ENCODE assay signal across 21 cellular contexts in the genomic region with DNA sequence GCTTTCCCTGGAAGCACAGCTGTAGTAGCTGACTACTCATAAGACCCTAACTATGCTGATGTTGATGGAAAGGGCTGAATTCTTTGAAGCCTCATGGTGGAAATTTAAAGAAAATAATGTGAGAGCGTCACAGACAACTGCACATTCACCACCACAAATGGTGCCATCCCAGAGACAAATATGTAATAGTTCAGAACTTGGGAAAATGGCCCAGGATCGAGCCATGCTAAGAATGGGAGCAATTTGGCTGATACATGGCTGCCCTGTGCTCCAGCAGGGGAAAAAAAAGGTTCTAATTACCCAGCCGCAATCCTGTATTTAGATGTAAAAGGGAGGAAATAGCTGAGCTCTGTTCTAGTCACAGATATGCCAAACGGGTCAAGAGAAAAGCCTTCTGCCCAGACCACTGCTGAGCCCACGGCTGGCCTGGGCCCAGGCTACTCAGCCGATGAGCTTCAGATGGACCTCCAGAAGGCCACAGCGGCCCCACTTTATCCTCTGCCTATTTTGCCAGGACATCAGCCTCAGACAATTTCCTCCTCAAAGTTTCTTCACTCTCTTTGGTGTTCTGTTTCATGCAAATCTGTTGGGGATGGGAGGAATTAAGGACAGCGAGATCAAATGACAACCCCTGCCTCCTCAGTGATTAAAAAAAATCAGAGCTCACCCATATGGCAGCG. TPM values are rescaled to one million over a fixed set of nuclear protein-coding genes. Genes with fewer than 3 reads are reported as not detected.
DNase-seq lines count a peak whose midpoint lies in the region; ATAC-seq and TF ChIP-seq lines count a peak whose summit lies in the region.
"Had no signal": no experiment of that assay in that cellular context is flagged by ENCODE, and none has a peak within 500 bp of the region (broad histone marks: within the 10 kb centered on the region; RNA-seq: fewer than 3 reads in every experiment).

No MANE protein-coding gene starts in this region.

- intact Hi-C loops in activated T-helper 2 cell treated with anti-CD3 and anti-CD28 coated beads, Interferon-gamma antibody, Interleukin-2, Interleukin-4, amounts not matched to agents 10 μg/mL and 5 μg/mL and 100 μg/mL, durations not matched to agents 14 hours and 24 hours and 36 hours (cut with micrococcal nuclease), result loop anchor here (10.0 kb wide), 1 partner anchor 615 kb away; no protein-coding TSS in a partner anchor

- H3K27ac Mint-ChIP-seq in chondrocyte (ENCODE audit: unreplicated experiment), result peak overlapping the region; percentile 76
- no peak overlapping the region for H3K27ac Mint-ChIP-seq in activated T-helper 2 cell treated with anti-CD3 and anti-CD28 coated beads, Interferon-gamma antibody, Interleukin-2, Interleukin-4, amounts not matched to agents 10 μg/mL and 5 μg/mL and 100 μg/mL, durations not matched to agents 14 hours and 24 hours and 36 hours
- H3K27ac Mint-ChIP-seq: activated naive CD8-positive, alpha-beta T cell treated with anti-CD3 and anti-CD28 coated beads, Interleukin-2, amount 10 ng/mL, durations not matched to agents 7 days and 5 days had no signal

- H3K27me3 ChIP-seq in HUES64 (ENCODE audit: insufficient read depth, low read length), result no peaks in the 10 kb centered on the region
- H3K27me3 ChIP-seq: ovary, upper lobe of right lung had no signal

- no peak for TF ChIP-seq CTCF in chondrocyte (IDR thresholded peaks at IDR 0.05)

- peaks cover 86% of the 10 kb centered on the region for H3K4me1 Mint-ChIP-seq in chondrocyte (ENCODE audit: low read depth)
- no peaks in the 10 kb centered on the region for H3K4me1 Mint-ChIP-seq in activated T-helper 2 cell treated with anti-CD3 and anti-CD28 coated beads, Interferon-gamma antibody, Interleukin-2, Interleukin-4, amounts not matched to agents 10 μg/mL and 5 μg/mL and 100 μg/mL, durations not matched to agents 14 hours and 24 hours and 36 hours (ENCODE audit: low read depth)
- H3K4me1 Mint-ChIP-seq: activated naive CD8-positive, alpha-beta T cell treated with anti-CD3 and anti-CD28 coated beads, Interleukin-2, amount 10 ng/mL, durations not matched to agents 7 days and 5 days had no signal

- H3K9me3 Mint-ChIP-seq in chondrocyte (ENCODE audit: low read depth), result no peaks in the 10 kb centered on the region
- no peaks in the 10 kb centered on the region for H3K9me3 Mint-ChIP-seq in activated T-helper 2 cell treated with anti-CD3 and anti-CD28 coated beads, Interferon-gamma antibody, Interleukin-2, Interleukin-4, amounts not matched to agents 10 μg/mL and 5 μg/mL and 100 μg/mL, durations not matched to agents 14 hours and 24 hours and 36 hours
- H3K9me3 Mint-ChIP-seq: activated naive CD8-positive, alpha-beta T cell treated with anti-CD3 and anti-CD28 coated beads, Interleukin-2, amount 10 ng/mL, durations not matched to agents 7 days and 5 days had no signal

- H3K9ac ChIP-seq in HUES64 (ENCODE audit: low read depth, low read length), result no peak overlapping the region

- peak overlapping the region; percentile 10; the same call in 1 of the 2 replicates for H3K27ac ChIP-seq in HUES64 (ENCODE audit: low read depth, low read length)
- H3K27ac ChIP-seq: ovary, upper lobe of right lung had no signal

- no peak overlapping the region for H3K4me3 Mint-ChIP-seq in chondrocyte (ENCODE audit: unreplicated experiment)
- H3K4me3 Mint-ChIP-seq in activated T-helper 2 cell treated with anti-CD3 and anti-CD28 coated beads, Interferon-gamma antibody, Interleukin-2, Interleukin-4, amounts not matched to agents 10 μg/mL and 5 μg/mL and 100 μg/mL, durations not matched to agents 14 hours and 24 hours and 36 hours (ENCODE audit: low read depth), result no peak overlapping the region
- H3K4me3 Mint-ChIP-seq: activated naive CD8-positive, alpha-beta T cell treated with anti-CD3 and anti-CD28 coated beads, Interleukin-2, amount 10 ng/mL, durations not matched to agents 7 days and 5 days had no signal

- no peak for ATAC-seq in HG02884 (IDR thresholded peaks at IDR 0.05; ENCODE audit: unreplicated experiment)
- ATAC-seq: stimulated activated naive CD8-positive, alpha-beta T cell treated with anti-CD3 and anti-CD28 coated beads, Interleukin-15, Interleukin-2, amounts not matched to agents 100 U/mL and 50 U/mL, for 24 hours; upper lobe of right lung had no signal

- H3K4me3 ChIP-seq in HUES64 (ENCODE audit: low read length), result no peak overlapping the region
- H3K4me3 ChIP-seq: ovary, upper lobe of right lung had no signal

- no peaks in the 10 kb centered on the region for H3K36me3 ChIP-seq in HUES64 (ENCODE audit: insufficient read depth, low read length)
- H3K36me3 ChIP-seq: ovary, upper lobe of right lung had no signal

- DNase-seq in AG08395 (ENCODE audit: low spot score) (peak; percentile 44), chondrocyte (ENCODE audit: low spot score) (no peak), myocyte (ENCODE audit: low read depth) (peak; percentile 56), dermis blood vessel endothelial cell (no peak)
- DNase-seq in activated CD8-positive, alpha-beta memory T cell treated with anti-CD3 and anti-CD28 coated beads, Interleukin-2, amount 50 U/mL, for 48 hours, result no peak
- DNase-seq in activated T-helper 2 cell treated with anti-CD3 and anti-CD28 coated beads, Interferon-gamma antibody, Interleukin-2, Interleukin-4, amounts not matched to agents 10 μg/mL and 5 μg/mL and 100 μg/mL, durations not matched to agents 14 hours and 24 hours and 36 hours (ENCODE audit: low spot score), result no peak
- DNase-seq: activated CD4-positive, alpha-beta T cell treated with anti-CD3 and anti-CD28 coated beads, Interleukin-2, amount 50 U/mL, for 1 hour; activated naive CD8-positive, alpha-beta T cell treated with anti-CD3 and anti-CD28 coated beads, Interleukin-2, amount 10 ng/mL, durations not matched to agents 7 days and 5 days; activated T-cell treated with anti-CD3 and anti-CD28 coated beads, Interleukin-2, amount 50 U/mL, for 1 hour; Kasumi-1; kidney; midbrain; NCI-H1105 treated with DMSO at 0.1 percent for 48 hours; NCI-H345; OCI-M1; ovary; stimulated activated naive CD8-positive, alpha-beta T cell treated with anti-CD3 and anti-CD28 coated beads, Interleukin-15, Interleukin-2, amounts not matched to agents 100 U/mL and 50 U/mL, for 24 hours; T-helper 9 cell; upper lobe of right lung had no signal

- H3K36me3 Mint-ChIP-seq in chondrocyte (ENCODE audit: low read depth), result peaks cover 20% of the 10 kb centered on the region
- H3K36me3 Mint-ChIP-seq in activated T-helper 2 cell treated with anti-CD3 and anti-CD28 coated beads, Interferon-gamma antibody, Interleukin-2, Interleukin-4, amounts not matched to agents 10 μg/mL and 5 μg/mL and 100 μg/mL, durations not matched to agents 14 hours and 24 hours and 36 hours (ENCODE audit: low read depth), result no peaks in the 10 kb centered on the region
- H3K36me3 Mint-ChIP-seq: activated naive CD8-positive, alpha-beta T cell treated with anti-CD3 and anti-CD28 coated beads, Interleukin-2, amount 10 ng/mL, durations not matched to agents 7 days and 5 days had no signal

- peaks cover 12% of the 10 kb centered on the region for H3K4me1 ChIP-seq in HUES64 (ENCODE audit: insufficient read depth, low read length)
- H3K4me1 ChIP-seq: upper lobe of right lung had no signal

- WGBS in HUES64, result 40% methylated on average over 8 of the region's 9 CpGs

- H3K9me3 ChIP-seq in HUES64 (ENCODE audit: insufficient read depth, low read depth, low read length), result no peaks in the 10 kb centered on the region
- H3K9me3 ChIP-seq: ovary, upper lobe of right lung had no signal

- no peaks in the 10 kb centered on the region for H3K27me3 Mint-ChIP-seq in chondrocyte (ENCODE audit: low read depth)
- no peaks in the 10 kb centered on the region for H3K27me3 Mint-ChIP-seq in activated T-helper 2 cell treated with anti-CD3 and anti-CD28 coated beads, Interferon-gamma antibody, Interleukin-2, Interleukin-4, amounts not matched to agents 10 μg/mL and 5 μg/mL and 100 μg/mL, durations not matched to agents 14 hours and 24 hours and 36 hours (ENCODE audit: low read depth)

RNA-seq across cellular contexts. Expression of a gene that starts 54.4 kb away (rescaled TPM):
- 18.1 TPM for polyA plus RNA-seq in HUES64 (2013, experiment 1 of 2)
- polyA plus RNA-seq in HUES64 (2013, experiment 2 of 2), result 20.1 TPM
- total RNA-seq in chondrocyte (25.5 to 55.8 TPM (median 52.7 TPM) in 3 replicates), myocyte (14.0 and 14.6 TPM in 2 replicates), dermis blood vessel endothelial cell (9.7 and 11.6 TPM in 2 replicates)
- 8.1 TPM for polyA plus RNA-seq in myocyte (2012)
- 1.6 and 1.8 TPM in 2 replicates for total RNA-seq in activated T-helper 2 cell treated with anti-CD3 and anti-CD28 coated beads, Interferon-gamma antibody, Interleukin-2, Interleukin-4, amounts not matched to agents 10 μg/mL and 5 μg/mL and 100 μg/mL, durations not matched to agents 14 hours and 24 hours and 36 hours

Comparison
In these comparisons a context has a peak if more than half of its experiments do, and no peak if none do; other contexts are left out.
1. DNase-seq: peak in AG08395 (single experiment) and myocyte (single experiment); none in chondrocyte (single experiment), dermis blood vessel endothelial cell (single experiment), activated CD8-positive, alpha-beta memory T cell treated with anti-CD3 and anti-CD28 coated beads, Interleukin-2, amount 50 U/mL, for 48 hours (single experiment) and activated T-helper 2 cell treated with anti-CD3 and anti-CD28 coated beads, Interferon-gamma antibody, Interleukin-2, Interleukin-4, amounts not matched to agents 10 μg/mL and 5 μg/mL and 100 μg/mL, durations not matched to agents 14 hours and 24 hours and 36 hours (single experiment).